Comparison of ENCODE assay signal across 8 cellular contexts in genomic region chr17:32483451-32484019, GRCh38. TPM values are rescaled to one million over a fixed set of nuclear protein-coding genes. Genes with fewer than 3 reads are reported as not detected.
DNase-seq lines count a peak whose midpoint lies in the region; TF ChIP-seq lines count a peak whose summit lies in the region.

No MANE protein-coding gene starts in this region.

- H3K9me3 ChIP-seq in OCI-LY3 (ENCODE audit: insufficient read depth, low read length) = no peaks in the 10 kb centered on the region

- POLR2A ChIA-PET in MCF 10A (lab: Yijun Ruan, JAX) = interaction anchor here (0.6 to 1.2 kb wide), 3 partner anchors 8 to 35 kb away, joined by 3 to 7 read pairs (median 4); no protein-coding TSS in a partner anchor

- no peak overlapping the region for H3K27ac Mint-ChIP-seq in MCF 10A (ENCODE audit: low read depth, unreplicated experiment)

- no peak overlapping the region for H3K4me3 Mint-ChIP-seq in MCF 10A (ENCODE audit: unreplicated experiment)

- H3K27me3 ChIP-seq in OCI-LY3 (ENCODE audit: low read depth, low read length) = no peaks in the 10 kb centered on the region

- H3K27me3 Mint-ChIP-seq in MCF 10A (ENCODE audit: insufficient read depth, unreplicated experiment) = no peaks in the 10 kb centered on the region

- peaks cover under 1% of the 10 kb centered on the region; the same call in 1 of the 2 replicates for H4K20me1 ChIP-seq in OCI-LY3 (ENCODE audit: insufficient read depth, low read length)

- H3K9ac ChIP-seq in OCI-LY3 (ENCODE audit: low read length) = no peak overlapping the region

- intact Hi-C loops in MCF 10A (cut with micrococcal nuclease) = loop anchor here (1.0 to 5.0 kb wide), 3 partner anchors 126 to 1269 kb away; no protein-coding TSS in a partner anchor

- H3K4me3 ChIP-seq in Jurkat, Clone E6-1 (ENCODE audit: low read length) = no peak overlapping the region
- no peak overlapping the region for H3K4me3 ChIP-seq in OCI-LY3 (ENCODE audit: low read length)

- H3K4me1 Mint-ChIP-seq in MCF 10A (ENCODE audit: insufficient read depth, unreplicated experiment) = peaks cover 10% of the 10 kb centered on the region

- BruUV-seq in MCF 10A (replicated peaks; lab: Mats Ljungman, UMichigan) = no TSS peak

- H3K36me3 ChIP-seq in OCI-LY3 (replicated peaks; ENCODE audit: low read depth, low read length) = peaks cover 34% of the 10 kb centered on the region

- H3K79me2 ChIP-seq in OCI-LY3 (ENCODE audit: low read length) = peaks cover 8% of the 10 kb centered on the region; the same call in 1 of the 2 replicates

- H3K4me1 ChIP-seq in OCI-LY3 (ENCODE audit: low read length) = peaks cover 43% of the 10 kb centered on the region

- DNase-seq in ELR (ENCODE audit: low read depth) (peak; percentile 70), MCF 10A (ENCODE audit: unreplicated experiment) (peak; percentile 52), hypothalamus (lab: John Stamatoyannopoulos, UW) (peak in 49 of 51 donors; percentile 34 to 98 (median 73)), renal cortical epithelial cell (ENCODE audit: low read depth) (peak; percentile 60), KG1 (lab: John Stamatoyannopoulos, UW) (no peak), OCI-M2 (lab: John Stamatoyannopoulos, UW; ENCODE audit: unreplicated experiment) (no peak)
- peak; percentile 50 for DNase-seq in Jurkat, Clone E6-1 (ENCODE audit: low read depth, low spot score)

- peak overlapping the region; percentile 71 for H3K27ac ChIP-seq in OCI-LY3 (ENCODE audit: low read length)

- CTCF ChIA-PET in MCF 10A (lab: Yijun Ruan, JAX) = interaction anchor here (0.6 to 4.0 kb wide), 24 partner anchors 8 to 1267 kb away, joined by 3 to 39 read pairs (median 4); partner anchors contain the start of gene MYO1D

- no peak overlapping the region for H3K4me2 ChIP-seq in OCI-LY3 (ENCODE audit: low read length)

- TF ChIP-seq CTCF in OCI-LY3 (IDR thresholded peaks at IDR 0.05; ENCODE audit: low read depth, low read length) (peak; percentile 82), MCF 10A (IDR thresholded peaks at IDR 0.05; ENCODE audit: unreplicated experiment) (peak; percentile 28)

- H2AFZ ChIP-seq in OCI-LY3 (ENCODE audit: low read depth, low read length) = no peak overlapping the region

- H3K9me3 Mint-ChIP-seq in MCF 10A (ENCODE audit: unreplicated experiment) = no peaks in the 10 kb centered on the region

- H3K36me3 Mint-ChIP-seq in MCF 10A (ENCODE audit: insufficient read depth, unreplicated experiment) = peaks cover 56% of the 10 kb centered on the region

RNA-seq across cellular contexts. Expression of gene CDK5R1, which starts 3.3 kb away (rescaled TPM):
- 5.6 TPM for polyA plus RNA-seq in Jurkat, Clone E6-1 (2012; ENCODE audit: insufficient read depth, insufficient read length)
- 4.0 and 4.4 TPM in 2 replicates for total RNA-seq in MCF 10A (2022)
- 2.6 TPM in 2 replicates for total RNA-seq in renal cortical epithelial cell

RNA-seq across cellular contexts. Expression of gene PSMD11, which starts 39.2 kb away (rescaled TPM):
- 158 TPM for polyA plus RNA-seq in Jurkat, Clone E6-1 (2012; ENCODE audit: insufficient read depth, insufficient read length)
- total RNA-seq in MCF 10A (2022) = 123 and 134 TPM in 2 replicates
- 79.4 and 97.3 TPM in 2 replicates for total RNA-seq in renal cortical epithelial cell

Comparison
In these comparisons a context has a peak if more than half of its experiments do, and no peak if none do; other contexts are left out.
1. DNase-seq: peak in ELR (single experiment), Jurkat, Clone E6-1 (single experiment), MCF 10A (single experiment), hypothalamus (49 of 51) and renal cortical epithelial cell (single experiment); none in KG1 (single experiment) and OCI-M2 (single experiment).